Comparison of ENCODE assay signal across 21 cellular contexts in genomic region chr20:47708140-47708807, GRCh38.
DNase-seq lines count a peak whose midpoint lies in the region; ATAC-seq, FAIRE-seq and TF ChIP-seq lines count a peak whose summit lies in the region.
"Had no signal": no experiment of that assay in that cellular context is flagged by ENCODE, and none has a peak within 500 bp of the region (broad histone marks: within the 10 kb centered on the region; RNA-seq: fewer than 3 reads in every experiment).

No MANE protein-coding gene starts in this region.

- no peaks in the 10 kb centered on the region for H3K79me2 ChIP-seq in GM12878 (ENCODE audit: control insufficient read depth, insufficient read depth, low read length)

- DNase-seq in GM10248 (ENCODE audit: extremely low spot score) (peak; percentile 75), GM19240 (ENCODE audit: insufficient read length, low spot score) (peak; percentile 16), GM12878 (ENCODE audit: low read depth, low spot score) (peak; percentile 30), sciatic nerve (ENCODE audit: low spot score) (no peak), transverse colon (no peak), vagina (ENCODE audit: extremely low spot score in 2 of 2) (no peak)
- DNase-seq: activated CD4-positive, alpha-beta T cell treated with anti-CD3 and anti-CD28 coated beads for 48 hours; activated naive CD4-positive, alpha-beta T cell treated with anti-CD3 and anti-CD28 coated beads, Interleukin-2, amount 50 U/mL, for 16 hours; activated T-cell treated with anti-CD3 and anti-CD28 coated beads, Interleukin-2, amount 50 U/mL, for 72 hours; HCEC 1CT; KG1; mesenchymal stem cell; naive thymus-derived CD4-positive, alpha-beta T cell; NCI-H1694 treated with DMSO at 0.1 percent for 48 hours; pancreas; PC-9; SHP77 treated with DMSO at 0.1 percent for 48 hours; sigmoid colon; stimulated activated CD4-positive, alpha-beta T cell treated with anti-CD3 and anti-CD28 coated beads, Interleukin-15, amount 100 ng/mL, for 24 hours had no signal

- no TSS peak for BruUV-seq in GM12878 (replicated peaks; lab: Mats Ljungman, UMichigan)

- H3K27me3 ChIP-seq in GM12878 (replicated peaks in 1 of 2; ENCODE audit: control insufficient read depth in 2 of 2, insufficient read depth in 2 of 2, low read length in 1 of 2) (no peaks in the 10 kb centered on the region), transverse colon (no peaks in the 10 kb centered on the region), vagina (no peaks in the 10 kb centered on the region)
- H3K27me3 ChIP-seq: cardiac muscle cell, pancreas, sigmoid colon had no signal

- H3K9me3 ChIP-seq in GM12878 (replicated peaks; ENCODE audit: control insufficient read depth, insufficient read depth, low read length) (no peaks in the 10 kb centered on the region), transverse colon (no peaks in the 10 kb centered on the region), vagina (no peaks in the 10 kb centered on the region)
- H3K9me3 ChIP-seq: pancreas, sigmoid colon had no signal

- POLR2A ChIA-PET in GM10248 (lab: Yijun Ruan, JAX) = no interaction called here
- POLR2A ChIA-PET in GM12878 (lab: Charles Lee) = no interaction called here

- in situ Hi-C loops in GM12878 (cut with MboI) (no loop called here), transverse colon (cut with MboI; ENCODE audit: low pct_ligation_motif_present in 1 of 4, low pct_unique_long_range_greater_than_20kb in 1 of 4, low sequenced_read_pairs in 3 of 4) (no loop called here)

- no peak overlapping the region for H3K27ac ChIP-seq in GM12878 (ENCODE audit: control insufficient read depth, insufficient read depth)
- no peak overlapping the region for H3K27ac ChIP-seq in transverse colon
- no peak overlapping the region for H3K27ac ChIP-seq in vagina
- H3K27ac ChIP-seq: cardiac muscle cell, pancreas, sigmoid colon had no signal

- H3K4me1 ChIP-seq in GM12878 (ENCODE audit: control insufficient read depth, insufficient read depth, low read length) = peaks cover 36% of the 10 kb centered on the region
- peaks cover 0 to 6% (median 0%) of the 10 kb centered on the region in 4 donors for H3K4me1 ChIP-seq in transverse colon
- H3K4me1 ChIP-seq in vagina = peaks cover 14% of the 10 kb centered on the region

- H2AFZ ChIP-seq in GM12878 (ENCODE audit: control insufficient read depth, low read depth, low read length) = 0 out of 2 replicates have a peak overlapping the region, but pooled peaks have one; percentile 9
- H2AFZ ChIP-seq: PC-9 had no signal

- ATAC-seq in GM12878 = peak; percentile 58
- ATAC-seq in sciatic nerve = peak; percentile 11
- ATAC-seq in GM21390 (IDR thresholded peaks at IDR 0.05; ENCODE audit: unreplicated experiment) = no peak
- ATAC-seq: naive thymus-derived CD4-positive, alpha-beta T cell; pancreas had no signal

- H3K4me2 ChIP-seq in GM12878 (ENCODE audit: control insufficient read depth, insufficient read depth) = peak overlapping the region; percentile 58
- H3K4me2 ChIP-seq: PC-9 had no signal

- TF ChIP-seq RAD21 in GM12878 (IDR thresholded peaks at IDR 0.05; ENCODE audit: insufficient read depth, low read depth, low read length) = no peak

- no peaks in the 10 kb centered on the region for H4K20me1 ChIP-seq in GM12878 (ENCODE audit: control insufficient read depth, insufficient read depth)

- RAD21 ChIA-PET in GM12878 (lab: Charles Lee; ENCODE audit: unreplicated experiment) = interaction anchor here (1.0 to 1.4 kb wide), 4 partner anchors 13 to 913 kb away, joined by 3 to 6 read pairs (median 3); no protein-coding TSS in a partner anchor

- 37% methylated on average over 10 of the region's 10 CpGs for WGBS in GM12878 (ENCODE audit: insufficient coverage, insufficient replicate concordance, low lambda C conversion rate, missing lambda C conversion rate)
- WGBS in transverse colon (ENCODE audit: low coverage in 1 of 2), 2 donors = 77 to 78% methylated on average over 5 to 10 of the region's 10 CpGs

- intact Hi-C loops in GM12878 (cut with micrococcal nuclease; ENCODE audit: unreplicated experiment) (no loop called here), sciatic nerve (cut with DNase I) (no loop called here), transverse colon (cut with DNase I; ENCODE audit: low total_unique reads) (no loop called here), vagina (cut with DNase I) (no loop called here)

- H3K36me3 ChIP-seq in GM12878 (ENCODE audit: control insufficient read depth in 2 of 2, insufficient read depth in 2 of 2, low read length in 1 of 2) (no peaks in the 10 kb centered on the region), transverse colon (no peaks in the 10 kb centered on the region), vagina (no peaks in the 10 kb centered on the region)
- H3K36me3 ChIP-seq: cardiac muscle cell, pancreas, sigmoid colon had no signal

- H3K4me3 ChIP-seq in GM12878 = no peak overlapping the region
- H3K4me3 ChIP-seq in transverse colon = no peak overlapping the region
- no peak overlapping the region for H3K4me3 ChIP-seq in vagina
- H3K4me3 ChIP-seq: cardiac muscle cell, pancreas, PC-9, sigmoid colon had no signal

- SMC1A ChIA-PET in GM12878 (lab: Charles Lee; ENCODE audit: uncharacterized antibody, unreplicated experiment) = interaction anchor here (0.7 to 3.0 kb wide), 11 partner anchors 8 to 1349 kb away, joined by 3 to 19 read pairs (median 3); no protein-coding TSS in a partner anchor

- TF ChIP-seq CTCF in GM10248 (IDR thresholded peaks at IDR 0.05; ENCODE audit: control extremely low read depth, extremely low read depth, low read depth, missing control alignments) (no peak), GM12878 (IDR thresholded peaks at IDR 0.05 in 2 of 3, conservative IDR thresholded peaks at IDR 0.05 in 1 of 3; ENCODE audit: control insufficient read depth in 2 of 3, extremely low read depth in 1 of 3, insufficient read depth in 1 of 3, low read depth in 3 of 3, low read length in 3 of 3) (no peak), transverse colon (IDR thresholded peaks at IDR 0.05) (no peak), vagina (IDR thresholded peaks at IDR 0.05) (no peak)

- FAIRE-seq in GM12878 (lab: Jason Lieb, UNC) = peak; percentile 31
- FAIRE-seq: pancreas had no signal

- TF ChIP-seq POLR2A in GM12878 (IDR thresholded peaks at IDR 0.05; ENCODE audit: low read depth, low read length) (no peak), transverse colon (IDR thresholded peaks at IDR 0.05) (no peak), vagina (IDR thresholded peaks at IDR 0.05) (no peak)

- H3K9ac ChIP-seq in GM12878 (ENCODE audit: control insufficient read depth, insufficient read depth, low read length) = no peak overlapping the region

- TF ChIP-seq EP300 in GM12878 (IDR thresholded peaks at IDR 0.05; ENCODE audit: borderline replicate concordance in 1 of 2, control insufficient read depth in 1 of 2, low read depth in 2 of 2, low read length in 2 of 2) (peak in 1 of 2 experiments; percentile 92; a peak in 3 of 4 replicates), transverse colon (IDR thresholded peaks at IDR 0.05; ENCODE audit: low read depth) (no peak)

- CTCF ChIA-PET in GM10248 (lab: Yijun Ruan, JAX) = interaction anchor here (1.3 to 7.9 kb wide), 6 partner anchors 11 to 912 kb away, joined by 3 to 70 read pairs (median 6); no protein-coding TSS in a partner anchor
- CTCF ChIA-PET in GM12878 (lab: Yijun Ruan, JAX) = interaction anchor here (1.5 to 5.1 kb wide), 4 partner anchors 14 to 47 kb away, joined by 3 to 74 read pairs (median 8); no protein-coding TSS in a partner anchor

TF ChIP-seq in GM12878, 131 proteins besides CTCF, POLR2A, EP300 and RAD21 (continues in another document):
- no peak for TF ChIP-seq TCF3 (IDR thresholded peaks at IDR 0.05; ENCODE audit: borderline replicate concordance, insufficient read depth, low read depth, low read length)
- TF ChIP-seq RELB (IDR thresholded peaks at IDR 0.05; ENCODE audit: low read depth) = peak; percentile 88
- TF ChIP-seq BRCA1 (IDR thresholded peaks at IDR 0.05; ENCODE audit: low read depth, low read length) = no peak
- TF ChIP-seq NBN (IDR thresholded peaks at IDR 0.05) = 0 out of 2 replicates have a peak, but pooled peaks have one; percentile 31
- TF ChIP-seq ESRRA (IDR thresholded peaks at IDR 0.05; ENCODE audit: low read length) = no peak
- TF ChIP-seq ATF2 (IDR thresholded peaks at IDR 0.05; ENCODE audit: low read length) = peak; percentile 60; the same call in 1 of the 2 replicates
- peak; percentile 71 for TF ChIP-seq MTA2 (IDR thresholded peaks at IDR 0.05; ENCODE audit: low read depth)
- TF ChIP-seq RB1 (IDR thresholded peaks at IDR 0.05; ENCODE audit: borderline replicate concordance) = no peak
- TF ChIP-seq TCF12 (IDR thresholded peaks at IDR 0.05; ENCODE audit: low read depth, low read length) = peak; percentile 49; the same call in 1 of the 2 replicates
- no peak for TF ChIP-seq ZNF274 (IDR thresholded peaks at IDR 0.05; ENCODE audit: insufficient read depth, insufficient read length)
- TF ChIP-seq ATF7 (IDR thresholded peaks at IDR 0.05; ENCODE audit: low read depth) = peak; percentile 21; the same call in 1 of the 2 replicates
- TF ChIP-seq RUNX3 (IDR thresholded peaks at IDR 0.05; ENCODE audit: low read length) = peak; percentile 66
- TF ChIP-seq MEF2A (IDR thresholded peaks at IDR 0.05; ENCODE audit: insufficient read depth, low read depth, low read length) = 0 out of 2 replicates have a peak, but pooled peaks have one; percentile 43
- TF ChIP-seq CHD4 (IDR thresholded peaks at IDR 0.05) = no peak

Comparison
In these comparisons a context has a peak if more than half of its experiments do, and no peak if none do; other contexts are left out.
1. DNase-seq: peak in GM10248 (single experiment), GM19240 (single experiment) and GM12878 (single experiment); none in sciatic nerve (single experiment), transverse colon (single experiment) and vagina (0 of 2).